Comparison of ENCODE assay signal across 11 cellular contexts in the genomic region with DNA sequence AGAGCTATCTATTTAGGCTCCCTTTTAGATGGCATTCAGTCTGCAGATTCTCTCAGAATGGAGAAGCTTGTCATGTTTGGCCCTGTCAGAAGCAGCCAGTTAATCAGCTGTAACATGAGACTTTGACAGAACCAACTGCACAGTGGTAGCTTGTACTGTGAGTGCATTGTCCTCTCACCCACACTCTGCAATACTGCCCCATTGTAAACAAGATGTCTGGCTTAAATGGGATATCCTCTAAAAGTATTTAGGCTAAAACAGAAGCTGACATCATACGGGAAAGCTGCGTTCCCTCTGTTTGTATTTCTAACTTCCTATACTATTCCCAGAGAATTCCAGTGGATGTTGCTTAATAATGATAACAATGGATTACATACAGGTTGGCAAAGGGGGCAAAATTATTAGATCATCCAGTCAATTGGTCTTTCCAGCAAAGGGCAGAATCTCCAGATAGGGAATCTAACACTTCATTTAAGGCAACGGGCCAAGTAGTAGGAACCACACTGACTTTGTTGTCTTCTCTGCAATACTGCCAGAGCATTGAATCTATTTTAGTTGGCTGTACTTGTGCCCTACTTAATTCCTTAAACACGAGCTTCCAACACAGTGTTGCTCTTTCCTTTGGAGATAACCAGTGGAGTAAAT. TPM values are rescaled to one million over a fixed set of nuclear protein-coding genes. Genes with fewer than 3 reads are reported as not detected.
DNase-seq lines count a peak whose midpoint lies in the region; ATAC-seq and TF ChIP-seq lines count a peak whose summit lies in the region.
"Had no signal": no experiment of that assay in that cellular context is flagged by ENCODE, and none has a peak within 500 bp of the region (broad histone marks: within the 10 kb centered on the region; RNA-seq: fewer than 3 reads in every experiment).

No MANE protein-coding gene starts in this region.

- no peaks in the 10 kb centered on the region for H3K27me3 ChIP-seq in AG04450 (ENCODE audit: control insufficient read depth, insufficient read depth, low read length)

- no peak for ATAC-seq in GM21423 (IDR thresholded peaks at IDR 0.05; ENCODE audit: unreplicated experiment)

- no peak overlapping the region for H3K4me3 ChIP-seq in AG04450 (ENCODE audit: low read depth, low read length)

- DNase-seq in AG04450 (ENCODE audit: low read depth, low spot score): peak; percentile 50
- DNase-seq in NCI-H2107 treated with DMSO at 0.1 percent for 48 hours (lab: John Stamatoyannopoulos, UW; ENCODE audit: unreplicated experiment): peak; percentile 86
- DNase-seq in dermis blood vessel endothelial cell: peak; percentile 87
- peak; percentile 86 to 95 for DNase-seq in lung microvascular endothelial cell (ENCODE audit: low read depth in 2 of 2)
- no peak for DNase-seq in UCSD-AML1 (lab: John Stamatoyannopoulos, UW; ENCODE audit: unreplicated experiment)
- no peak for DNase-seq in activated T-helper 1 cell treated with anti-CD3 and anti-CD28 coated beads, Interleukin-12 subunit alpha, Interleukin-12 subunit beta, Interleukin-2, Interleukin-4 antibody, amounts not matched to agents 30 ng/mL and 10 ng/mL and 1 ng/mL, durations not matched to agents 14 hours and 24 hours and 36 hours (ENCODE audit: low spot score)
- DNase-seq in LoVo (ENCODE audit: low spot score): no peak
- DNase-seq: activated T-cell treated with anti-CD3 and anti-CD28 coated beads, Interleukin-2, amount 50 U/mL, for 48 hours; CD4-positive, CD25-positive, alpha-beta regulatory T cell; stimulated activated CD4-positive, alpha-beta T cell treated with anti-CD3 and anti-CD28 coated beads, Interleukin-1b, Interleukin-23, amount 100 ng/mL, for 48 hours had no signal

- TF ChIP-seq CTCF in AG04450 (IDR thresholded peaks at IDR 0.05; ENCODE audit: low read depth, low read length): no peak

- H3K4me1 Mint-ChIP-seq in activated T-helper 1 cell treated with anti-CD3 and anti-CD28 coated beads, Interleukin-12 subunit alpha, Interleukin-12 subunit beta, Interleukin-2, Interleukin-4 antibody, amounts not matched to agents 30 ng/mL and 10 ng/mL and 1 ng/mL, durations not matched to agents 14 hours and 24 hours and 36 hours (ENCODE audit: low read depth): peaks cover 32% of the 10 kb centered on the region

- intact Hi-C loops in activated T-helper 1 cell treated with anti-CD3 and anti-CD28 coated beads, Interleukin-12 subunit alpha, Interleukin-12 subunit beta, Interleukin-2, Interleukin-4 antibody, amounts not matched to agents 30 ng/mL and 10 ng/mL and 1 ng/mL, durations not matched to agents 14 hours and 24 hours and 36 hours (cut with micrococcal nuclease): no loop called here

- H3K9me3 Mint-ChIP-seq in activated T-helper 1 cell treated with anti-CD3 and anti-CD28 coated beads, Interleukin-12 subunit alpha, Interleukin-12 subunit beta, Interleukin-2, Interleukin-4 antibody, amounts not matched to agents 30 ng/mL and 10 ng/mL and 1 ng/mL, durations not matched to agents 14 hours and 24 hours and 36 hours: no peaks in the 10 kb centered on the region
- H3K9me3 Mint-ChIP-seq: CD4-positive, CD25-positive, alpha-beta regulatory T cell had no signal

- peaks cover 2% of the 10 kb centered on the region for H3K27me3 Mint-ChIP-seq in activated T-helper 1 cell treated with anti-CD3 and anti-CD28 coated beads, Interleukin-12 subunit alpha, Interleukin-12 subunit beta, Interleukin-2, Interleukin-4 antibody, amounts not matched to agents 30 ng/mL and 10 ng/mL and 1 ng/mL, durations not matched to agents 14 hours and 24 hours and 36 hours (ENCODE audit: insufficient read depth)

- H3K27ac ChIP-seq in AG04450 (ENCODE audit: low read depth, low read length): peak overlapping the region; percentile 32

- no peak overlapping the region for H3K4me3 Mint-ChIP-seq in activated T-helper 1 cell treated with anti-CD3 and anti-CD28 coated beads, Interleukin-12 subunit alpha, Interleukin-12 subunit beta, Interleukin-2, Interleukin-4 antibody, amounts not matched to agents 30 ng/mL and 10 ng/mL and 1 ng/mL, durations not matched to agents 14 hours and 24 hours and 36 hours
- H3K4me3 Mint-ChIP-seq: CD4-positive, CD25-positive, alpha-beta regulatory T cell had no signal

- H3K27ac Mint-ChIP-seq in activated T-helper 1 cell treated with anti-CD3 and anti-CD28 coated beads, Interleukin-12 subunit alpha, Interleukin-12 subunit beta, Interleukin-2, Interleukin-4 antibody, amounts not matched to agents 30 ng/mL and 10 ng/mL and 1 ng/mL, durations not matched to agents 14 hours and 24 hours and 36 hours: no peak overlapping the region
- H3K27ac Mint-ChIP-seq: CD4-positive, CD25-positive, alpha-beta regulatory T cell had no signal

- H3K36me3 Mint-ChIP-seq in activated T-helper 1 cell treated with anti-CD3 and anti-CD28 coated beads, Interleukin-12 subunit alpha, Interleukin-12 subunit beta, Interleukin-2, Interleukin-4 antibody, amounts not matched to agents 30 ng/mL and 10 ng/mL and 1 ng/mL, durations not matched to agents 14 hours and 24 hours and 36 hours (ENCODE audit: low read depth): peaks cover 3% of the 10 kb centered on the region
- H3K36me3 Mint-ChIP-seq: CD4-positive, CD25-positive, alpha-beta regulatory T cell had no signal

- H3K9me3 ChIP-seq in AG04450 (ENCODE audit: control insufficient read depth, insufficient read depth, low read length): no peaks in the 10 kb centered on the region

- POLR2A ChIA-PET in AG04450 (lab: Yijun Ruan, JAX): interaction anchor here (0.5 to 1.3 kb wide), 7 partner anchors 36 to 355 kb away, joined by 3 to 13 read pairs (median 3); no protein-coding TSS in a partner anchor

- CTCF ChIA-PET in AG04450 (lab: Charles Lee): interaction anchor here (0.6 to 8.0 kb wide), 20 partner anchors 8 to 375 kb away, joined by 3 to 126 read pairs (median 4); no protein-coding TSS in a partner anchor

RNA-seq across cellular contexts. Expression of a gene that starts 15.4 kb away (rescaled TPM):
- polyA plus RNA-seq in AG04450 (2011; rRNA removed): 0.88 and 1.3 TPM in 2 replicates
- 0.69 and 0.87 TPM in 2 replicates for polyA minus RNA-seq in AG04450 (2011; rRNA and poly(A)+ RNA removed)
- total RNA-seq in dermis blood vessel endothelial cell (0.51 and 1.6 TPM in 2 replicates), lung microvascular endothelial cell (0.22 and 0.40 TPM in 2 replicates)
- 57.4 and 62.1 TPM in 2 replicates for total RNA-seq in activated T-helper 1 cell treated with anti-CD3 and anti-CD28 coated beads, Interleukin-12 subunit alpha, Interleukin-12 subunit beta, Interleukin-2, Interleukin-4 antibody, amounts not matched to agents 30 ng/mL and 10 ng/mL and 1 ng/mL, durations not matched to agents 14 hours and 24 hours and 36 hours

Comparison
In these comparisons a context has a peak if more than half of its experiments do, and no peak if none do; other contexts are left out.
1. DNase-seq: peak in AG04450 (single experiment), NCI-H2107 treated with DMSO at 0.1 percent for 48 hours (single experiment), dermis blood vessel endothelial cell (single experiment) and lung microvascular endothelial cell (2 of 2); none in UCSD-AML1 (single experiment), activated T-helper 1 cell treated with anti-CD3 and anti-CD28 coated beads, Interleukin-12 subunit alpha, Interleukin-12 subunit beta, Interleukin-2, Interleukin-4 antibody, amounts not matched to agents 30 ng/mL and 10 ng/mL and 1 ng/mL, durations not matched to agents 14 hours and 24 hours and 36 hours (single experiment) and LoVo (single experiment).
2. RNA of a gene that starts 15.4 kb away (total RNA-seq): 57.4 to 62.1 TPM in activated T-helper 1 cell treated with anti-CD3 and anti-CD28 coated beads, Interleukin-12 subunit alpha, Interleukin-12 subunit beta, Interleukin-2, Interleukin-4 antibody, amounts not matched to agents 30 ng/mL and 10 ng/mL and 1 ng/mL, durations not matched to agents 14 hours and 24 hours and 36 hours; 0.51 to 1.6 TPM in dermis blood vessel endothelial cell and 0.22 to 0.40 TPM in lung microvascular endothelial cell; every median in the first group is over 10 times any median in the second.